Comparison of ENCODE assay signal across 1 cellular context in genomic region chr14:89924224-89924623, GRCh38.
TF ChIP-seq lines count a peak whose summit lies in the region.

No MANE protein-coding gene starts in this region.

TF ChIP-seq in IMR-90, 13 proteins besides CTCF, POLR2A, EP300 and RAD21 (continued from another document):
- TF ChIP-seq USF2 (IDR thresholded peaks at IDR 0.05; ENCODE audit: low read depth, low read length), result no peak
- no peak for TF ChIP-seq FOS (IDR thresholded peaks at IDR 0.05; ENCODE audit: low read depth, low read length)
- TF ChIP-seq ELK1 (IDR thresholded peaks at IDR 0.05; ENCODE audit: borderline replicate concordance, low read depth, low read length), result no peak
